Comparison of ENCODE assay signal across 1 cellular context in genomic region chr7:140176811-140177702, GRCh38.
A peak's percentile ranks its signal among the peaks of the same experiment; 100 is the strongest.
TF ChIP-seq lines count a peak whose summit lies in the region.

KDM7A (minus strand) TSS chr7:140176983; CDS start chr7:140176937, 46 bp downstream.

TF ChIP-seq in HEK293, 187 proteins besides CTCF, POLR2A, EP300 and RAD21 (continued from another document and continues in another):
- TF ChIP-seq ZNF707 (tag by site-specific recombination; IDR thresholded peaks at IDR 0.05): no peak
- no peak for TF ChIP-seq ZNF175 (tag by site-specific recombination; IDR thresholded peaks at IDR 0.05)
- no peak; the same call in 1 of the 2 replicates for TF ChIP-seq ZNF596 (tag by site-specific recombination; IDR thresholded peaks at IDR 0.05)
- no peak for TF ChIP-seq ZNF404 (tag by site-specific recombination; IDR thresholded peaks at IDR 0.05)
- no peak for TF ChIP-seq ZNF776 (tag by site-specific recombination; IDR thresholded peaks at IDR 0.05; ENCODE audit: borderline replicate concordance)
- TF ChIP-seq ZNF530 (tag by site-specific recombination; IDR thresholded peaks at IDR 0.05; ENCODE audit: low read depth): no peak
- peak; percentile 70 for TF ChIP-seq ZSCAN30 (tag by site-specific recombination; IDR thresholded peaks at IDR 0.05)
- peak; percentile 10; the same call in 1 of the 2 replicates for TF ChIP-seq SCRT2 (tag by site-specific recombination; IDR thresholded peaks at IDR 0.05)
- TF ChIP-seq ZNF747 (tag by site-specific recombination; IDR thresholded peaks at IDR 0.05): no peak
- TF ChIP-seq ZNF558 (tag by site-specific recombination; IDR thresholded peaks at IDR 0.05): no peak
- no peak for TF ChIP-seq ZNF768 (tag by site-specific recombination; IDR thresholded peaks at IDR 0.05)
- peak; percentile 83 for TF ChIP-seq ZNF561 (tag by site-specific recombination; IDR thresholded peaks at IDR 0.05; ENCODE audit: borderline replicate concordance)
- TF ChIP-seq SP7 (tag by site-specific recombination; IDR thresholded peaks at IDR 0.05): peak; percentile 75
- TF ChIP-seq, protein P1, sequence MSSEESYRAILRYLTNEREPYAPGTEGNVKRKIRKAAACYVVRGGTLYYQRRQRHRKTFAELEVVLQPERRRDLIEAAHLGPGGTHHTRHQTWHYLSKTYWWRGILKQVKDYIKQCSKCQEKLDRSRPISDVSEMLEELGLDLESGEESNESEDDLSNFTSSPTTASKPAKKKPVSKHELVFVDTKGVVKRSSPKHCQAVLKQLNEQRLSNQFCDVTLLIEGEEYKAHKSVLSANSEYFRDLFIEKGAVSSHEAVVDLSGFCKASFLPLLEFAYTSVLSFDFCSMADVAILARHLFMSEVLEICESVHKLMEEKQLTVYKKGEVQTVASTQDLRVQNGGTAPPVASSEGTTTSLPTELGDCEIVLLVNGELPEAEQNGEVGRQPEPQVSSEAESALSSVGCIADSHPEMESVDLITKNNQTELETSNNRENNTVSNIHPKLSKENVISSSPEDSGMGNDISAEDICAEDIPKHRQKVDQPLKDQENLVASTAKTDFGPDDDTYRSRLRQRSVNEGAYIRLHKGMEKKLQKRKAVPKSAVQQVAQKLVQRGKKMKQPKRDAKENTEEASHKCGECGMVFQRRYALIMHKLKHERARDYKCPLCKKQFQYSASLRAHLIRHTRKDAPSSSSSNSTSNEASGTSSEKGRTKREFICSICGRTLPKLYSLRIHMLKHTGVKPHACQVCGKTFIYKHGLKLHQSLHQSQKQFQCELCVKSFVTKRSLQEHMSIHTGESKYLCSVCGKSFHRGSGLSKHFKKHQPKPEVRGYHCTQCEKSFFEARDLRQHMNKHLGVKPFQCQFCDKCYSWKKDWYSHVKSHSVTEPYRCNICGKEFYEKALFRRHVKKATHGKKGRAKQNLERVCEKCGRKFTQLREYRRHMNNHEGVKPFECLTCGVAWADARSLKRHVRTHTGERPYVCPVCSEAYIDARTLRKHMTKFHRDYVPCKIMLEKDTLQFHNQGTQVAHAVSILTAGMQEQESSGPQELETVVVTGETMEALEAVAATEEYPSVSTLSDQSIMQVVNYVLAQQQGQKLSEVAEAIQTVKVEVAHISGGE (tag by site-specific recombination; conservative IDR thresholded peaks at IDR 0.05; ENCODE audit: low read depth): 0 out of 2 replicates have a peak, but pooled peaks have one; percentile 19
- TF ChIP-seq TSHZ1 (tag by site-specific recombination; IDR thresholded peaks at IDR 0.05; ENCODE audit: borderline replicate concordance): no peak
- no peak for TF ChIP-seq ZNF140 (tag by site-specific recombination; IDR thresholded peaks at IDR 0.05)
- no peak for TF ChIP-seq ZNF133 (tag by site-specific recombination; IDR thresholded peaks at IDR 0.05)
- peak; percentile 62; the same call in 1 of the 2 replicates for TF ChIP-seq ZNF629 (tag by site-specific recombination; IDR thresholded peaks at IDR 0.05)
- TF ChIP-seq, protein P2, sequence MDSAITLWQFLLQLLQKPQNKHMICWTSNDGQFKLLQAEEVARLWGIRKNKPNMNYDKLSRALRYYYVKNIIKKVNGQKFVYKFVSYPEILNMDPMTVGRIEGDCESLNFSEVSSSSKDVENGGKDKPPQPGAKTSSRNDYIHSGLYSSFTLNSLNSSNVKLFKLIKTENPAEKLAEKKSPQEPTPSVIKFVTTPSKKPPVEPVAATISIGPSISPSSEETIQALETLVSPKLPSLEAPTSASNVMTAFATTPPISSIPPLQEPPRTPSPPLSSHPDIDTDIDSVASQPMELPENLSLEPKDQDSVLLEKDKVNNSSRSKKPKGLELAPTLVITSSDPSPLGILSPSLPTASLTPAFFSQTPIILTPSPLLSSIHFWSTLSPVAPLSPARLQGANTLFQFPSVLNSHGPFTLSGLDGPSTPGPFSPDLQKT (IDR thresholded peaks at IDR 0.05; ENCODE audit: borderline replicate concordance, low read depth, low read length): peak; percentile 80; the same call in 1 of the 2 replicates
- no peak for TF ChIP-seq PBX3 (CRISPR knock-in tag; IDR thresholded peaks at IDR 0.05)
- TF ChIP-seq, protein P3, sequence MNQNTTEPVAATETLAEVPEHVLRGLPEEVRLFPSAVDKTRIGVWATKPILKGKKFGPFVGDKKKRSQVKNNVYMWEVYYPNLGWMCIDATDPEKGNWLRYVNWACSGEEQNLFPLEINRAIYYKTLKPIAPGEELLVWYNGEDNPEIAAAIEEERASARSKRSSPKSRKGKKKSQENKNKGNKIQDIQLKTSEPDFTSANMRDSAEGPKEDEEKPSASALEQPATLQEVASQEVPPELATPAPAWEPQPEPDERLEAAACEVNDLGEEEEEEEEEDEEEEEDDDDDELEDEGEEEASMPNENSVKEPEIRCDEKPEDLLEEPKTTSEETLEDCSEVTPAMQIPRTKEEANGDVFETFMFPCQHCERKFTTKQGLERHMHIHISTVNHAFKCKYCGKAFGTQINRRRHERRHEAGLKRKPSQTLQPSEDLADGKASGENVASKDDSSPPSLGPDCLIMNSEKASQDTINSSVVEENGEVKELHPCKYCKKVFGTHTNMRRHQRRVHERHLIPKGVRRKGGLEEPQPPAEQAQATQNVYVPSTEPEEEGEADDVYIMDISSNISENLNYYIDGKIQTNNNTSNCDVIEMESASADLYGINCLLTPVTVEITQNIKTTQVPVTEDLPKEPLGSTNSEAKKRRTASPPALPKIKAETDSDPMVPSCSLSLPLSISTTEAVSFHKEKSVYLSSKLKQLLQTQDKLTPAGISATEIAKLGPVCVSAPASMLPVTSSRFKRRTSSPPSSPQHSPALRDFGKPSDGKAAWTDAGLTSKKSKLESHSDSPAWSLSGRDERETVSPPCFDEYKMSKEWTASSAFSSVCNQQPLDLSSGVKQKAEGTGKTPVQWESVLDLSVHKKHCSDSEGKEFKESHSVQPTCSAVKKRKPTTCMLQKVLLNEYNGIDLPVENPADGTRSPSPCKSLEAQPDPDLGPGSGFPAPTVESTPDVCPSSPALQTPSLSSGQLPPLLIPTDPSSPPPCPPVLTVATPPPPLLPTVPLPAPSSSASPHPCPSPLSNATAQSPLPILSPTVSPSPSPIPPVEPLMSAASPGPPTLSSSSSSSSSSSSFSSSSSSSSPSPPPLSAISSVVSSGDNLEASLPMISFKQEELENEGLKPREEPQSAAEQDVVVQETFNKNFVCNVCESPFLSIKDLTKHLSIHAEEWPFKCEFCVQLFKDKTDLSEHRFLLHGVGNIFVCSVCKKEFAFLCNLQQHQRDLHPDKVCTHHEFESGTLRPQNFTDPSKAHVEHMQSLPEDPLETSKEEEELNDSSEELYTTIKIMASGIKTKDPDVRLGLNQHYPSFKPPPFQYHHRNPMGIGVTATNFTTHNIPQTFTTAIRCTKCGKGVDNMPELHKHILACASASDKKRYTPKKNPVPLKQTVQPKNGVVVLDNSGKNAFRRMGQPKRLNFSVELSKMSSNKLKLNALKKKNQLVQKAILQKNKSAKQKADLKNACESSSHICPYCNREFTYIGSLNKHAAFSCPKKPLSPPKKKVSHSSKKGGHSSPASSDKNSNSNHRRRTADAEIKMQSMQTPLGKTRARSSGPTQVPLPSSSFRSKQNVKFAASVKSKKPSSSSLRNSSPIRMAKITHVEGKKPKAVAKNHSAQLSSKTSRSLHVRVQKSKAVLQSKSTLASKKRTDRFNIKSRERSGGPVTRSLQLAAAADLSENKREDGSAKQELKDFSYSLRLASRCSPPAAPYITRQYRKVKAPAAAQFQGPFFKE (tag by site-specific recombination; IDR thresholded peaks at IDR 0.05; ENCODE audit: borderline replicate concordance): no peak
- TF ChIP-seq KLF8 (tag by site-specific recombination; IDR thresholded peaks at IDR 0.05): peak; percentile 55
- peak; percentile 53 for TF ChIP-seq EGR2 (tag by site-specific recombination; IDR thresholded peaks at IDR 0.05; ENCODE audit: low read depth)
- no peak for TF ChIP-seq ZNF670 (tag by site-specific recombination; IDR thresholded peaks at IDR 0.05; ENCODE audit: low read depth)
- no peak for TF ChIP-seq ZNF155 (tag by site-specific recombination; IDR thresholded peaks at IDR 0.05)
- no peak for TF ChIP-seq ZNF791 (tag by site-specific recombination; IDR thresholded peaks at IDR 0.05)
- peak; percentile 78; the same call in 1 of the 2 replicates for TF ChIP-seq ZSCAN5A (tag by site-specific recombination; IDR thresholded peaks at IDR 0.05)
- TF ChIP-seq HOXD13 (CRISPR knock-in tag; IDR thresholded peaks at IDR 0.05; ENCODE audit: borderline replicate concordance): no peak
- TF ChIP-seq BCL6B (tag by site-specific recombination; IDR thresholded peaks at IDR 0.05): no peak
- TF ChIP-seq, protein P4, sequence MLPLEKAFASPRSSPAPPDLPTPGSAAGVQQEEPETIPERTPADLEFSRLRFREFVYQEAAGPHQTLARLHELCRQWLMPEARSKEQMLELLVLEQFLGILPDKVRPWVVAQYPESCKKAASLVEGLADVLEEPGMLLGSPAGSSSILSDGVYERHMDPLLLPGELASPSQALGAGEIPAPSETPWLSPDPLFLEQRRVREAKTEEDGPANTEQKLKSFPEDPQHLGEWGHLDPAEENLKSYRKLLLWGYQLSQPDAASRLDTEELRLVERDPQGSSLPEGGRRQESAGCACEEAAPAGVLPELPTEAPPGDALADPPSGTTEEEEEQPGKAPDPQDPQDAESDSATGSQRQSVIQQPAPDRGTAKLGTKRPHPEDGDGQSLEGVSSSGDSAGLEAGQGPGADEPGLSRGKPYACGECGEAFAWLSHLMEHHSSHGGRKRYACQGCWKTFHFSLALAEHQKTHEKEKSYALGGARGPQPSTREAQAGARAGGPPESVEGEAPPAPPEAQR (tag by site-specific recombination; IDR thresholded peaks at IDR 0.05): no peak
- peak; percentile 23; the same call in 1 of the 2 replicates for TF ChIP-seq PRDM4 (tag by site-specific recombination; IDR thresholded peaks at IDR 0.05)
- TF ChIP-seq ZNF473 (tag by site-specific recombination; IDR thresholded peaks at IDR 0.05): no peak
